1 cellular context compared by ENCODE assay signal in genomic region chr3:47380026-47380600, GRCh38.
TF ChIP-seq lines count a peak whose summit lies in the region.

No MANE protein-coding gene starts in this region.

TF ChIP-seq in HepG2, 621 proteins besides CTCF, POLR2A, EP300 and RAD21 (continued from another document and continues in another):
- no peak for TF ChIP-seq ZBTB40 (IDR thresholded peaks at IDR 0.05)
- TF ChIP-seq ZBTB40 (CRISPR knock-in tag; IDR thresholded peaks at IDR 0.05) = no peak
- 0 out of 2 replicates have a peak, but pooled peaks have one; percentile 9 for TF ChIP-seq ARNT2 (CRISPR knock-in tag; IDR thresholded peaks at IDR 0.05; ENCODE audit: low read depth)
- no peak for TF ChIP-seq THAP8 (CRISPR knock-in tag; IDR thresholded peaks at IDR 0.05; ENCODE audit: borderline replicate concordance)
- no peak for TF ChIP-seq MXD1 (CRISPR knock-in tag; IDR thresholded peaks at IDR 0.05)
- TF ChIP-seq ZBED4 (CRISPR knock-in tag; IDR thresholded peaks at IDR 0.05; ENCODE audit: borderline replicate concordance) = no peak
- TF ChIP-seq DZIP1 (CRISPR knock-in tag; IDR thresholded peaks at IDR 0.05) = no peak
- TF ChIP-seq GMEB2 (CRISPR knock-in tag; IDR thresholded peaks at IDR 0.05; ENCODE audit: low read depth) = no peak
- peak; percentile 97; the same call in 1 of the 2 replicates for TF ChIP-seq ZNF263 (CRISPR knock-in tag; IDR thresholded peaks at IDR 0.05)
- no peak for TF ChIP-seq ZNF251 (CRISPR knock-in tag; IDR thresholded peaks at IDR 0.05)
- no peak for TF ChIP-seq KLF11 (CRISPR knock-in tag; IDR thresholded peaks at IDR 0.05)
- TF ChIP-seq ARID5B (CRISPR knock-in tag; IDR thresholded peaks at IDR 0.05) = no peak
- no peak for TF ChIP-seq NCOA1 (CRISPR knock-in tag; IDR thresholded peaks at IDR 0.05)
- TF ChIP-seq STAT5B (CRISPR knock-in tag; IDR thresholded peaks at IDR 0.05) = no peak
- TF ChIP-seq RORA (CRISPR knock-in tag; IDR thresholded peaks at IDR 0.05) = no peak
- no peak for TF ChIP-seq RNF2 (conservative IDR thresholded peaks at IDR 0.05; ENCODE audit: low read depth)
- TF ChIP-seq CHCHD3 (CRISPR knock-in tag; IDR thresholded peaks at IDR 0.05) = no peak
- TF ChIP-seq ZNF225 (CRISPR knock-in tag; IDR thresholded peaks at IDR 0.05) = no peak
- no peak for TF ChIP-seq ADNP (CRISPR knock-in tag; IDR thresholded peaks at IDR 0.05)
- TF ChIP-seq CCDC6 (CRISPR knock-in tag; IDR thresholded peaks at IDR 0.05) = no peak
- TF ChIP-seq ZMYM3 (CRISPR knock-in tag; IDR thresholded peaks at IDR 0.05) = 0 out of 2 replicates have a peak, but pooled peaks have one; percentile 10
- no peak for TF ChIP-seq SRY (CRISPR knock-in tag; IDR thresholded peaks at IDR 0.05)
- TF ChIP-seq ZNF34 (CRISPR knock-in tag; IDR thresholded peaks at IDR 0.05; ENCODE audit: borderline replicate concordance) = no peak
- no peak for TF ChIP-seq JUNB (CRISPR knock-in tag; IDR thresholded peaks at IDR 0.05; ENCODE audit: borderline replicate concordance)
- TF ChIP-seq ZNF691 (CRISPR knock-in tag; IDR thresholded peaks at IDR 0.05; ENCODE audit: borderline replicate concordance, low read depth) = 0 out of 2 replicates have a peak, but pooled peaks have one; percentile 22
- TF ChIP-seq ZNF850 (CRISPR knock-in tag; conservative IDR thresholded peaks at IDR 0.05) = no peak
- no peak for TF ChIP-seq RARG (CRISPR knock-in tag; IDR thresholded peaks at IDR 0.05; ENCODE audit: low read depth)
- TF ChIP-seq RFXAP (CRISPR knock-in tag; IDR thresholded peaks at IDR 0.05; ENCODE audit: borderline replicate concordance) = no peak
- TF ChIP-seq LBX2 (CRISPR knock-in tag; IDR thresholded peaks at IDR 0.05; ENCODE audit: borderline replicate concordance) = peak; percentile 17; the same call in 1 of the 2 replicates
- 0 out of 2 replicates have a peak, but pooled peaks have one; percentile 52 for TF ChIP-seq ZNF468 (CRISPR knock-in tag; IDR thresholded peaks at IDR 0.05)
- TF ChIP-seq ZNF562 (CRISPR knock-in tag; IDR thresholded peaks at IDR 0.05; ENCODE audit: borderline replicate concordance) = no peak
- TF ChIP-seq ZSCAN20 (CRISPR knock-in tag; IDR thresholded peaks at IDR 0.05; ENCODE audit: borderline replicate concordance) = 0 out of 2 replicates have a peak, but pooled peaks have one; percentile 24
